10 cellular contexts compared by ENCODE assay signal in the genomic region with DNA sequence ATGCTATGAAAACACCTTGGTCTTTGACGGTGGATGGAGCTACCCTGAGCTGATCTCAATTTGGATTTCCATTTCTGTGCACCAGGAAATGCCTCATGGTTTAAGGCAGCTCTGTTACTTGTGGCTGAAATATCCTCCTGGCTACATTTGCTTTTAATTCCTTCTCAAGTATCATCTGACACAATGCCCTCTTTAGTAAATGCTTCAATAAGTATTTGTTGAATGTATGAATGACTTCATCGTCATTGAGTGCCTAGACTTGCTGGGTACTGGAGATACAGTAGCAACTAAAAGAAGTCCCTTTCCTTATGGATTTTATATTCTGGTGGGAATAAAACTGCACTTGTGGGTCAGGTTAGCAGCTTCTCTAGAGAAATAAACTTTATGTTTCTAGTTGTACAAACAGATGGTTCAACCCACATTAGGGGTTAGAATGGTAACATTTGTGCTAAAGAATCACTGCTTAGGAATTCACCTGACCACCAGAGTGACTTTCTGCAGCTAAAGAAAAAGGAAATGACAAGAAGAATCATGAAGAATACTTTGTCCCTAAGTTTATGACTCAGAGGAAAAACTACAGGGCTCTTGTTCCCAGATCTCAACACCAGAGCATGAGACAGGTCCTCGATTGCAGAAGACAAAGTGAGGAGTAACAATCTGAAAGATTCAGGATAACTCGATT. TPM values are rescaled to one million over a fixed set of nuclear protein-coding genes. Genes with fewer than 3 reads are reported as not detected.
A peak's percentile ranks its signal among the peaks of the same experiment; 100 is the strongest.
DNase-seq lines count a peak whose midpoint lies in the region; ATAC-seq and TF ChIP-seq lines count a peak whose summit lies in the region.
"Had no signal": no experiment of that assay in that cellular context is flagged by ENCODE, and none has a peak within 500 bp of the region (broad histone marks: within the 10 kb centered on the region; RNA-seq: fewer than 3 reads in every experiment).

No MANE protein-coding gene starts in this region.

- no peak overlapping the region for H3K27ac Mint-ChIP-seq in activated CD8-positive, alpha-beta memory T cell treated with anti-CD3 and anti-CD28 coated beads, Interleukin-2, amount 10 ng/mL, durations not matched to agents 7 days and 5 days

- no peak overlapping the region for H3K4me3 ChIP-seq in HFF-Myc (replicated peaks; ENCODE audit: low read depth, low read length)
- no peak overlapping the region for H3K4me3 ChIP-seq in left lung
- H3K4me3 ChIP-seq in uterus: no peak overlapping the region
- no peak overlapping the region for H3K4me3 ChIP-seq in upper lobe of left lung

- WGBS in upper lobe of left lung, 2 donors: 80 to 81% methylated on average over 4 of the region's 4 CpGs

- H3K4me1 ChIP-seq in left lung: no peaks in the 10 kb centered on the region
- no peaks in the 10 kb centered on the region for H3K4me1 ChIP-seq in uterus
- H3K4me1 ChIP-seq in upper lobe of left lung: no peaks in the 10 kb centered on the region

- intact Hi-C loops in left lung (cut with DNase I) (no loop called here), uterus (cut with DNase I; ENCODE audit: low total_unique reads) (no loop called here)

- ATAC-seq in left lung: peak; percentile 22
- ATAC-seq in upper lobe of left lung (ENCODE audit: low FRiP score in 2 of 2): no peak
- no peak for ATAC-seq in activated CD8-positive, alpha-beta memory T cell treated with anti-CD3 and anti-CD28 coated beads, Interleukin-2, amount 10 ng/mL, durations not matched to agents 7 days and 5 days

- H3K27me3 ChIP-seq in left lung (no peaks in the 10 kb centered on the region), uterus (no peaks in the 10 kb centered on the region), upper lobe of left lung (no peaks in the 10 kb centered on the region)

- peaks cover 42% of the 10 kb centered on the region for H3K36me3 Mint-ChIP-seq in activated CD8-positive, alpha-beta memory T cell treated with anti-CD3 and anti-CD28 coated beads, Interleukin-2, amount 10 ng/mL, durations not matched to agents 7 days and 5 days

- peaks cover 22% of the 10 kb centered on the region for H3K9me3 Mint-ChIP-seq in activated CD8-positive, alpha-beta memory T cell treated with anti-CD3 and anti-CD28 coated beads, Interleukin-2, amount 10 ng/mL, durations not matched to agents 7 days and 5 days (ENCODE audit: low read depth)

- H3K36me3 ChIP-seq in left lung: no peaks in the 10 kb centered on the region
- H3K36me3 ChIP-seq in uterus: no peaks in the 10 kb centered on the region
- no peaks in the 10 kb centered on the region for H3K36me3 ChIP-seq in upper lobe of left lung

- peaks cover 0 to 24% of the 10 kb centered on the region in 2 donors for H3K9me3 ChIP-seq in left lung
- H3K9me3 ChIP-seq in uterus: no peaks in the 10 kb centered on the region
- peaks cover 0 to 16% (median 12%) of the 10 kb centered on the region in 4 donors for H3K9me3 ChIP-seq in upper lobe of left lung

- H3K27ac ChIP-seq in left lung (no peak overlapping the region), uterus (no peak overlapping the region), upper lobe of left lung (no peak overlapping the region)

- H3K4me1 Mint-ChIP-seq in activated CD8-positive, alpha-beta memory T cell treated with anti-CD3 and anti-CD28 coated beads, Interleukin-2, amount 10 ng/mL, durations not matched to agents 7 days and 5 days: peaks cover 44% of the 10 kb centered on the region

- DNase-seq in Daoy (ENCODE audit: low read depth): peak; percentile 46
- peak; percentile 70 for DNase-seq in HFF-Myc (ENCODE audit: extremely low read depth, low read depth)
- DNase-seq in amniotic epithelial cell (ENCODE audit: low read depth): peak; percentile 30
- no peak for DNase-seq in left lung
- no peak for DNase-seq in uterus
- no peak for DNase-seq in upper lobe of left lung
- DNase-seq in activated CD8-positive, alpha-beta memory T cell treated with anti-CD3 and anti-CD28 coated beads, Interleukin-2, amount 10 ng/mL, durations not matched to agents 7 days and 5 days: no peak
- DNase-seq in NCI-H1092 treated with DMSO at 0.1 percent for 48 hours (lab: John Stamatoyannopoulos, UW): no peak
- DNase-seq: amygdala, NCI-H446 had no signal

- no peaks in the 10 kb centered on the region for H3K27me3 Mint-ChIP-seq in activated CD8-positive, alpha-beta memory T cell treated with anti-CD3 and anti-CD28 coated beads, Interleukin-2, amount 10 ng/mL, durations not matched to agents 7 days and 5 days

- TF ChIP-seq CTCF in HFF-Myc (IDR thresholded peaks at IDR 0.05; ENCODE audit: low read depth, low read length, missing control alignments): no peak
- no peak for TF ChIP-seq CTCF in left lung (IDR thresholded peaks at IDR 0.05)
- TF ChIP-seq CTCF in uterus (IDR thresholded peaks at IDR 0.05): no peak
- no peak for TF ChIP-seq CTCF in upper lobe of left lung (IDR thresholded peaks at IDR 0.05)

- TF ChIP-seq POLR2A in uterus (IDR thresholded peaks at IDR 0.05): no peak
- no peak for TF ChIP-seq POLR2A in upper lobe of left lung (IDR thresholded peaks at IDR 0.05)

- CTCF ChIA-PET in activated CD8-positive, alpha-beta memory T cell treated with anti-CD3 and anti-CD28 coated beads, Interleukin-2, amount 10 ng/mL, durations not matched to agents 7 days and 5 days (lab: Charles Lee): interaction anchor here (1.0 to 4.6 kb wide), 4 partner anchors 8 to 183 kb away, joined by 3 to 23 read pairs (median 5); no protein-coding TSS in a partner anchor

- no peak overlapping the region for H3K4me3 Mint-ChIP-seq in activated CD8-positive, alpha-beta memory T cell treated with anti-CD3 and anti-CD28 coated beads, Interleukin-2, amount 10 ng/mL, durations not matched to agents 7 days and 5 days

- no peak for TF ChIP-seq EP300 in upper lobe of left lung (IDR thresholded peaks at IDR 0.05)

RNA-seq across cellular contexts. Expression of a gene that starts 21.8 kb away (rescaled TPM):
- total RNA-seq in Daoy (2014; rRNA removed; shearing (Covaris generic)): 5.8 and 7.5 TPM in 2 replicates
- total RNA-seq in left lung (10 to 100 TPM; 24.2 to 26.2 TPM), uterus (10 to 100 TPM; 14.6 to 41.2 (median 18.3) TPM), upper lobe of left lung (10 to 100 TPM; 13.5 to 28.2 (median 22.9) TPM)
- total RNA-seq in activated CD8-positive, alpha-beta memory T cell treated with anti-CD3 and anti-CD28 coated beads, Interleukin-2, amount 10 ng/mL, durations not matched to agents 7 days and 5 days: 10 to 100 TPM; 40.9 to 43.5 TPM

Comparison
In these comparisons a context has a peak if more than half of its experiments do, and no peak if none do; other contexts are left out.
1. DNase-seq: peak in Daoy (single experiment), HFF-Myc (single experiment) and amniotic epithelial cell (single experiment); none in left lung (0 of 2), uterus (0 of 2), upper lobe of left lung (0 of 2), activated CD8-positive, alpha-beta memory T cell treated with anti-CD3 and anti-CD28 coated beads, Interleukin-2, amount 10 ng/mL, durations not matched to agents 7 days and 5 days (single experiment) and NCI-H1092 treated with DMSO at 0.1 percent for 48 hours (single experiment).